ENCODE assay signal across 15 cellular contexts in genomic region chr2:241947401-241947800, GRCh38.
"Had no signal": no experiment of that assay in that cellular context is flagged by ENCODE, and none has a peak within 500 bp of the region (broad histone marks: within the 10 kb centered on the region; RNA-seq: fewer than 3 reads in every experiment).

No MANE protein-coding gene starts in this region.

- H3K9me3 ChIP-seq: heart left ventricle, right atrium auricular region, testis, tibial nerve, upper lobe of right lung had no signal

- H3K36me3 ChIP-seq: heart left ventricle, right atrium auricular region, tibial nerve, upper lobe of right lung had no signal

- H3K27me3 ChIP-seq: right atrium auricular region, testis, tibial nerve, upper lobe of right lung had no signal

- ATAC-seq: esophagus mucosa; heart left ventricle; left lobe of liver; natural killer cell; stimulated activated memory B cell treated with anti-CD40 and anti-IgM and Interleukin-4, amounts not matched to agents 10 μg/mL and 1 μg/mL and 100 μg/mL, for 72 hours; upper lobe of right lung had no signal

- H3K27ac ChIP-seq: heart left ventricle, right atrium auricular region, testis, tibial nerve, upper lobe of right lung had no signal

- DNase-seq: effector memory CD4-positive, alpha-beta T cell; heart left ventricle; hypothalamus; kidney glomerular epithelial cell; natural killer cell; stimulated activated CD4-positive, alpha-beta T cell treated with anti-CD3 and anti-CD28 coated beads, Interleukin-15, amount 100 ng/mL, for 24 hours; stimulated activated CD4-positive, alpha-beta T cell treated with anti-CD3 and anti-CD28 coated beads, Interleukin-1b, Interleukin-23, amount 100 ng/mL, for 48 hours; stimulated activated CD4-positive, alpha-beta T cell treated with anti-CD3 and anti-CD28 coated beads, Interleukin-4, amount 100 ng/mL, for 24 hours; testis; upper lobe of right lung had no signal

- H3K4me3 ChIP-seq: heart left ventricle, right atrium auricular region, tibial nerve, upper lobe of right lung had no signal
